Comparison of ENCODE assay signal across 2 cellular contexts in genomic region chr7:81534996-81535395, GRCh38.
TF ChIP-seq lines count a peak whose summit lies in the region.

No MANE protein-coding gene starts in this region.

TF ChIP-seq in IMR-90, 13 proteins besides CTCF, POLR2A, EP300 and RAD21 (continued from another document):
- TF ChIP-seq ELK1 (IDR thresholded peaks at IDR 0.05; ENCODE audit: borderline replicate concordance, low read depth, low read length) = no peak
- no peak for TF ChIP-seq RFX5 (IDR thresholded peaks at IDR 0.05; ENCODE audit: low read depth, low read length)
- TF ChIP-seq BHLHE40 (IDR thresholded peaks at IDR 0.05; ENCODE audit: low read depth, low read length) = no peak
- TF ChIP-seq RCOR1 (IDR thresholded peaks at IDR 0.05; ENCODE audit: insufficient replicate concordance, low read length) = no peak
- TF ChIP-seq FOS (IDR thresholded peaks at IDR 0.05; ENCODE audit: low read depth, low read length) = no peak

TF ChIP-seq in SK-N-SH treated with all-trans-retinoic acid at 6 μM for 48 hours, 23 proteins besides CTCF, POLR2A, EP300 and RAD21 (continued from another document):
- no peak for TF ChIP-seq POU6F1 (CRISPR knock-in tag; IDR thresholded peaks at IDR 0.05; ENCODE audit: borderline replicate concordance, low read depth)
TF ChIP-seq in SK-N-SH treated with all-trans-retinoic acid at 6 μM for 48 hours: peak in this region for 0.
